Comparison of ENCODE assay signal across 8 cellular contexts in genomic region chr6:30102701-30103629, GRCh38. TPM values are rescaled to one million over a fixed set of nuclear protein-coding genes. Genes with fewer than 3 reads are reported as not detected.
DNase-seq lines count a peak whose midpoint lies in the region; ATAC-seq lines count a peak whose summit lies in the region.

No MANE protein-coding gene starts in this region.

- peaks cover 15% of the 10 kb centered on the region for H3K27me3 ChIP-seq in CD4-positive, alpha-beta memory T cell (ENCODE audit: insufficient read depth, low read length)
- H3K27me3 ChIP-seq in MG63, result peaks cover 2% of the 10 kb centered on the region; the same call in 1 of the 2 replicates

- intact Hi-C loops in CD4-positive, alpha-beta memory T cell (cut with micrococcal nuclease), result loop anchor here (1.0 to 2.0 kb wide), 5 partner anchors 28 to 294 kb away; partner anchors contain the start of gene POLR1H

- POLR2A ChIA-PET in CD4-positive, alpha-beta memory T cell (lab: Charles Lee; ENCODE audit: partially characterized antibody), result interaction anchor here (0.7 to 4.0 kb wide), 11 partner anchors 9 to 223 kb away, joined by 3 to 38 read pairs (median 5); partner anchors contain the start of genes POLR1H, PPP1R11 and RNF39

- H3K9me3 ChIP-seq in CD4-positive, alpha-beta memory T cell (ENCODE audit: control insufficient read depth in 1 of 2, low read length in 2 of 2), result no peaks in the 10 kb centered on the region
- no peaks in the 10 kb centered on the region for H3K9me3 ChIP-seq in MG63

- H3K27me3 Mint-ChIP-seq in CD4-positive, alpha-beta memory T cell, result peaks cover 24 to 28% of the 10 kb centered on the region in 2 donors

- CTCF ChIA-PET in CD4-positive, alpha-beta memory T cell (lab: Charles Lee; ENCODE audit: partially characterized antibody), result interaction anchor here (0.7 to 6.7 kb wide), 25 partner anchors 7 to 295 kb away, joined by 3 to 263 read pairs (median 4); partner anchors contain the start of genes POLR1H, PPP1R11, RNF39 and TRIM31

- H3K27ac ChIP-seq in CD4-positive, alpha-beta memory T cell (ENCODE audit: low read depth, low read length), result peak overlapping the region; percentile 20

- H3K4me1 ChIP-seq in CD4-positive, alpha-beta memory T cell (ENCODE audit: insufficient read depth, low read length), result peaks cover 39% of the 10 kb centered on the region

- ATAC-seq in GM21529 (IDR thresholded peaks at IDR 0.05; ENCODE audit: unreplicated experiment), result peak; percentile 65

- H3K27ac Mint-ChIP-seq in CD4-positive, alpha-beta memory T cell, result peak overlapping the region; percentile 61 to 93 (median 76)

- peak overlapping the region; percentile 84 to 94 (median 90) for H3K4me3 Mint-ChIP-seq in CD4-positive, alpha-beta memory T cell

- H3K4me1 Mint-ChIP-seq in CD4-positive, alpha-beta memory T cell, result peaks cover 27 to 51% (median 40%) of the 10 kb centered on the region in 4 donors

- DNase-seq in CD4-positive, alpha-beta memory T cell, result peak; percentile 82 to 84 (median 83)
- DNase-seq in MG63, result peak; percentile 65
- peak; percentile 86 for DNase-seq in SIG-M5 treated with dmso at 0.1 percent for 504 hours (lab: John Stamatoyannopoulos, UW; ENCODE audit: unreplicated experiment)
- peak; percentile 43 to 72 (median 62) for DNase-seq in activated naive CD4-positive, alpha-beta T cell (lab: John Stamatoyannopoulos, UW)
- peak; percentile 88 for DNase-seq in germinal center (ENCODE audit: low spot score)
- DNase-seq in non-pigmented ciliary epithelial cell (ENCODE audit: low read depth), result peak; percentile 23
- peak; percentile 83 for DNase-seq in stromal cell of bone marrow (ENCODE audit: low read depth)

- H3K4me3 ChIP-seq in CD4-positive, alpha-beta memory T cell (ENCODE audit: low read length in 2 of 2), result peak overlapping the region; percentile 19 to 48
- H3K4me3 ChIP-seq in MG63, result peak overlapping the region; percentile 36

- H3K9me3 Mint-ChIP-seq in CD4-positive, alpha-beta memory T cell, result peaks cover 0 to 2% (median 0%) of the 10 kb centered on the region in 8 donors

- H3K36me3 Mint-ChIP-seq in CD4-positive, alpha-beta memory T cell, result no peaks in the 10 kb centered on the region

- no peaks in the 10 kb centered on the region for H3K36me3 ChIP-seq in CD4-positive, alpha-beta memory T cell (ENCODE audit: insufficient read depth, low read length)
- no peaks in the 10 kb centered on the region for H3K36me3 ChIP-seq in MG63

RNA-seq across cellular contexts. Expression of gene TRIM31, which starts 9.9 kb away (rescaled TPM):
- under 1 TPM in 1 of 2 experiments, not detected in 1; 0.20 TPM for total RNA-seq in CD4-positive, alpha-beta memory T cell
- polyA plus RNA-seq in CD4-positive, alpha-beta memory T cell, result under 1 TPM; 0.11 to 0.21 TPM
- total RNA-seq in MG63 (2014; rRNA removed; shearing (Covaris generic); ENCODE audit: low replicate concordance), result not detected in 2 replicates

RNA-seq across cellular contexts. Expression of gene RNF39, which starts 27.4 kb away (rescaled TPM):
- total RNA-seq in CD4-positive, alpha-beta memory T cell, result not detected
- under 1 TPM in 1 of 2 donors, not detected in 1; 0.21 TPM for polyA plus RNA-seq in CD4-positive, alpha-beta memory T cell
- not detected in 2 replicates for total RNA-seq in MG63 (2014; rRNA removed; shearing (Covaris generic); ENCODE audit: low replicate concordance)

RNA-seq across cellular contexts. Expression of gene TRIM40, which starts 33.0 kb away (rescaled TPM):
- not detected for total RNA-seq in CD4-positive, alpha-beta memory T cell
- polyA plus RNA-seq in CD4-positive, alpha-beta memory T cell, result not detected
- total RNA-seq in MG63 (2014; rRNA removed; shearing (Covaris generic); ENCODE audit: low replicate concordance), result not detected in 2 replicates

RNA-seq across cellular contexts. Expression of gene PPP1R11, which starts 36.0 kb away (rescaled TPM):
- total RNA-seq in CD4-positive, alpha-beta memory T cell, result 10 to 100 TPM; 65.2 to 66.2 TPM
- 100 to 1,000 TPM; 114 to 134 TPM for polyA plus RNA-seq in CD4-positive, alpha-beta memory T cell
- 20.2 and 47.2 TPM in 2 replicates for total RNA-seq in MG63 (2014; rRNA removed; shearing (Covaris generic); ENCODE audit: low replicate concordance)

RNA-seq across cellular contexts. Expression of gene POLR1H, which starts 41.9 kb away (rescaled TPM):
- 10 to 100 TPM; 47.2 to 50.0 TPM for total RNA-seq in CD4-positive, alpha-beta memory T cell
- 100 to 1,000 TPM in 1 of 2 donors, 10 to 100 TPM in 1; 65.7 to 109 TPM for polyA plus RNA-seq in CD4-positive, alpha-beta memory T cell
- 24.3 and 32.9 TPM in 2 replicates for total RNA-seq in MG63 (2014; rRNA removed; shearing (Covaris generic); ENCODE audit: low replicate concordance)

Comparison
In these comparisons a context has a peak if more than half of its experiments do, and no peak if none do; other contexts are left out.
1. Peak in every context shown above with its lines: DNase-seq, ATAC-seq, H3K4me3 ChIP-seq and H3K27ac ChIP-seq.
2. DNase-seq: peak in every context shown above with its lines; median percentile 88 in germinal center; 86 in SIG-M5 treated with dmso at 0.1 percent for 504 hours; 83 in CD4-positive, alpha-beta memory T cell; 83 in stromal cell of bone marrow; 65 in MG63; 62 in activated naive CD4-positive, alpha-beta T cell; 23 in non-pigmented ciliary epithelial cell.